Comparison of ENCODE assay signal across 23 cellular contexts in the genomic region with DNA sequence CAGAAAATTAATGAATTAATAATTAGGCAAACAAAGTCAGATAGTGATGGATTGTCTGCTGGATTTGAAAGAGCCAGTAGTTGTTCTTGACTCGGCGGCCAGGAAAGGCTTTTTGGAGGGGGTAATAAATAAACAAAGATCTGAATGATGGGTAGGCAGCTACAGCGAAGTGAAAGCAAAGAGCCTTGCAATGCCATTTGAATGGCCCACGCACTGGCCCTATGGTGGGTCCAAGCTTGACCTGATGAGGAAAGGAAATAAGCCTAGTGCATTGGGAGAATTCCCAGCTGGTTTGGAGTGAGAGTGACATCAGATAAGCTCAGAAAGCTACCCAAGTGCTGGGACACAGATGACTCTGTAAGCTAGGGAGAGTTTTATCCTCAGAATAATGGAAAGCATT.
DNase-seq lines count a peak whose midpoint lies in the region; ATAC-seq and TF ChIP-seq lines count a peak whose summit lies in the region.
"Had no signal": no experiment of that assay in that cellular context is flagged by ENCODE, and none has a peak within 500 bp of the region (broad histone marks: within the 10 kb centered on the region; RNA-seq: fewer than 3 reads in every experiment).

No MANE protein-coding gene starts in this region.

- H3F3A ChIP-seq in neural progenitor cell (ENCODE audit: low read depth) = peaks cover 6% of the 10 kb centered on the region
- no peaks in the 10 kb centered on the region for H3F3A ChIP-seq in smooth muscle cell (ENCODE audit: low read depth)

- H3K79me2 ChIP-seq in fibroblast of lung (ENCODE audit: control insufficient read depth, insufficient read depth, low read length) (no peaks in the 10 kb centered on the region), neural progenitor cell (ENCODE audit: low read depth) (no peaks in the 10 kb centered on the region), smooth muscle cell (ENCODE audit: low read depth) (no peaks in the 10 kb centered on the region)

- H4K20me1 ChIP-seq in fibroblast of lung (ENCODE audit: control insufficient read depth, extremely low read depth, insufficient read depth, low read length) = no peaks in the 10 kb centered on the region
- no peaks in the 10 kb centered on the region for H4K20me1 ChIP-seq in neural progenitor cell (ENCODE audit: low read depth)
- H4K20me1 ChIP-seq in smooth muscle cell (ENCODE audit: low read depth) = no peaks in the 10 kb centered on the region

- H3K4me2 ChIP-seq in fibroblast of lung (ENCODE audit: extremely low read depth, insufficient read depth, low read length) (peak overlapping the region; percentile 0), neural progenitor cell (no peak overlapping the region), smooth muscle cell (no peak overlapping the region)
- H3K4me2 ChIP-seq: KMS-11 had no signal

- H3K4me1 ChIP-seq in fibroblast of lung (ENCODE audit: control insufficient read depth, extremely low read depth, insufficient read depth, low read length) (no peaks in the 10 kb centered on the region), neural progenitor cell (peaks cover 20% of the 10 kb centered on the region), smooth muscle cell (ENCODE audit: low read depth) (no peaks in the 10 kb centered on the region)

- H3K4me3 Mint-ChIP-seq in neural progenitor cell = no peak overlapping the region
- H3K4me3 Mint-ChIP-seq: B cell; CD4-positive, CD25-positive, alpha-beta regulatory T cell had no signal

- H3K9ac ChIP-seq in fibroblast of lung (ENCODE audit: insufficient read depth, low read length) (no peak overlapping the region), neural progenitor cell (no peak overlapping the region), smooth muscle cell (ENCODE audit: low read depth) (no peak overlapping the region)
- H3K9ac ChIP-seq: GM23248, KMS-11 had no signal

- H3K27ac Mint-ChIP-seq in neural progenitor cell = no peak overlapping the region
- H3K27ac Mint-ChIP-seq: B cell; CD4-positive, CD25-positive, alpha-beta regulatory T cell had no signal

- H3K36me3 ChIP-seq in fibroblast of lung (ENCODE audit: control insufficient read depth, insufficient read depth, low read length) (no peaks in the 10 kb centered on the region), neural progenitor cell (no peaks in the 10 kb centered on the region), smooth muscle cell (ENCODE audit: low read depth) (no peaks in the 10 kb centered on the region)

- H3K27me3 ChIP-seq in fibroblast of lung (ENCODE audit: control insufficient read depth, insufficient read depth, low read length) = no peaks in the 10 kb centered on the region
- H3K27me3 ChIP-seq in neural progenitor cell = no peaks in the 10 kb centered on the region
- no peaks in the 10 kb centered on the region for H3K27me3 ChIP-seq in smooth muscle cell (ENCODE audit: low read depth)

- H2AFZ ChIP-seq in fibroblast of lung (ENCODE audit: low read length) (no peak overlapping the region), neural progenitor cell (replicated peaks) (no peak overlapping the region), smooth muscle cell (ENCODE audit: low read depth) (no peak overlapping the region)
- H2AFZ ChIP-seq: GM23248 had no signal

- H3K9me3 Mint-ChIP-seq in neural progenitor cell = no peaks in the 10 kb centered on the region

- no peak for ATAC-seq in GM21381 (IDR thresholded peaks at IDR 0.05; ENCODE audit: unreplicated experiment)
- ATAC-seq: HepG2, Panc1, Right ventricle myocardium inferior had no signal

- TF ChIP-seq CTCF in fibroblast of lung (conservative IDR thresholded peaks at IDR 0.05 in 1 of 2, IDR thresholded peaks at IDR 0.05 in 1 of 2; ENCODE audit: low read depth in 1 of 2, low read length in 2 of 2) = no peak
- no peak for TF ChIP-seq CTCF in neural progenitor cell (IDR thresholded peaks at IDR 0.05)
- no peak for TF ChIP-seq CTCF in smooth muscle cell (IDR thresholded peaks at IDR 0.05; ENCODE audit: borderline replicate concordance, insufficient read depth, poor library complexity, severe bottlenecking)

- H3K9me3 ChIP-seq in fibroblast of lung (ENCODE audit: control insufficient read depth, insufficient read depth, low read depth, low read length) (no peaks in the 10 kb centered on the region), neural progenitor cell (ENCODE audit: low read depth) (no peaks in the 10 kb centered on the region), smooth muscle cell (replicated peaks; ENCODE audit: low read depth) (no peaks in the 10 kb centered on the region)

- H3K27me3 Mint-ChIP-seq in neural progenitor cell (ENCODE audit: insufficient read depth, low read depth) = no peaks in the 10 kb centered on the region
- H3K27me3 Mint-ChIP-seq: B cell; CD4-positive, CD25-positive, alpha-beta regulatory T cell had no signal

- peaks cover 4% of the 10 kb centered on the region for H3K4me1 Mint-ChIP-seq in neural progenitor cell
- H3K4me1 Mint-ChIP-seq: B cell; CD4-positive, CD25-positive, alpha-beta regulatory T cell had no signal

- 87% methylated on average over 4 of the region's 4 CpGs for WGBS in smooth muscle cell (ENCODE audit: low lambda C conversion rate)

- H3K36me3 Mint-ChIP-seq in neural progenitor cell = peaks cover 2% of the 10 kb centered on the region
- H3K36me3 Mint-ChIP-seq: CD4-positive, CD25-positive, alpha-beta regulatory T cell had no signal

- DNase-seq in NCI-H748 (lab: John Stamatoyannopoulos, UW; ENCODE audit: unreplicated experiment) = peak; percentile 24
- DNase-seq in NCI-H748 treated with DMSO at 0.1 percent for 48 hours (lab: John Stamatoyannopoulos, UW) = no peak
- peak in 1 of 2 donors; percentile 48 for DNase-seq in fibroblast of lung (ENCODE audit: low read depth in 2 of 2)
- DNase-seq in neural progenitor cell (ENCODE audit: low spot score) = peak; percentile 8
- DNase-seq in stimulated activated CD4-positive, alpha-beta T cell treated with anti-CD3 and anti-CD28 coated beads, Interleukin-2, amount 100 ng/mL, for 24 hours = no peak
- no peak for DNase-seq in smooth muscle cell (lab: John Stamatoyannopoulos, UW; ENCODE audit: unreplicated experiment)
- no peak for DNase-seq in HUDEP-2 (lab: John Stamatoyannopoulos, UW; ENCODE audit: unreplicated experiment in 76 of 76)
- DNase-seq: CD4-positive, CD25-positive, alpha-beta regulatory T cell; COR-L47; DMS 273 treated with DMSO at 0.1 percent for 48 hours; DND-41; GM23248; NCI-H1436; NCI-H1930; NCI-H345; NCI-H524 treated with DMSO at 0.1 percent for 48 hours had no signal

- no peak overlapping the region for H3K27ac ChIP-seq in fibroblast of lung (ENCODE audit: insufficient read depth, low read length)
- H3K27ac ChIP-seq in neural progenitor cell = no peak overlapping the region
- H3K27ac ChIP-seq in smooth muscle cell (ENCODE audit: low read depth) = no peak overlapping the region
- H3K27ac ChIP-seq: 22Rv1, GM23248, KMS-11 had no signal

- H3K4me3 ChIP-seq in fibroblast of lung (replicated peaks in 1 of 4; ENCODE audit: control extremely low read depth in 1 of 4, insufficient read depth in 1 of 4, low read depth in 3 of 4, low read length in 4 of 4) = peak overlapping the region in 2 of 4 experiments; percentile 12 to 48
- H3K4me3 ChIP-seq in neural progenitor cell = no peak overlapping the region
- H3K4me3 ChIP-seq in smooth muscle cell = no peak overlapping the region
- H3K4me3 ChIP-seq: GM23248 had no signal

Comparison
In these comparisons a context has a peak if more than half of its experiments do, and no peak if none do; other contexts are left out.
1. DNase-seq: peak in NCI-H748 (single experiment) and neural progenitor cell (single experiment); none in NCI-H748 treated with DMSO at 0.1 percent for 48 hours (single experiment), stimulated activated CD4-positive, alpha-beta T cell treated with anti-CD3 and anti-CD28 coated beads, Interleukin-2, amount 100 ng/mL, for 24 hours (0 of 2), smooth muscle cell (single experiment) and HUDEP-2 (0 of 76).